In genomic region chr5:143031781-143032724, GRCh38 we compare ENCODE assay signal across 23 cellular contexts.
A peak's percentile ranks its signal among the peaks of the same experiment; 100 is the strongest.
DNase-seq lines count a peak whose midpoint lies in the region; ATAC-seq and TF ChIP-seq lines count a peak whose summit lies in the region.
"Had no signal": no experiment of that assay in that cellular context is flagged by ENCODE, and none has a peak within 500 bp of the region (broad histone marks: within the 10 kb centered on the region; RNA-seq: fewer than 3 reads in every experiment).

No MANE protein-coding gene starts in this region.

- ATAC-seq in activated naive CD8-positive, alpha-beta T cell treated with anti-CD3 and anti-CD28 coated beads, Interleukin-2, amount 50 U/mL, for 24 hours: no peak
- no peak for ATAC-seq in upper lobe of left lung (ENCODE audit: low FRiP score in 2 of 2)
- no peak for ATAC-seq in activated CD4-positive, alpha-beta T cell treated with anti-CD3 and anti-CD28 coated beads for 36 hours
- ATAC-seq: effector memory CD8-positive, alpha-beta T cell had no signal

- no peaks in the 10 kb centered on the region for H3K9me2 ChIP-seq in Karpas-422 (replicated peaks; ENCODE audit: insufficient read depth, low read length)

- no peaks in the 10 kb centered on the region for H3K79me2 ChIP-seq in Karpas-422 (ENCODE audit: low read length)
- H3K79me2 ChIP-seq: parathyroid adenoma had no signal

- H4K20me1 ChIP-seq in Karpas-422 (ENCODE audit: insufficient read depth, low read depth, low read length): no peaks in the 10 kb centered on the region

- no peaks in the 10 kb centered on the region for H3K9me3 Mint-ChIP-seq in activated naive CD8-positive, alpha-beta T cell treated with anti-CD3 and anti-CD28 coated beads, Interleukin-2, amount 50 U/mL, for 24 hours
- H3K9me3 Mint-ChIP-seq in activated CD4-positive, alpha-beta memory T cell treated with anti-CD3 and anti-CD28 coated beads for 36 hours: no peaks in the 10 kb centered on the region
- no peaks in the 10 kb centered on the region for H3K9me3 Mint-ChIP-seq in activated CD4-positive, alpha-beta T cell treated with anti-CD3 and anti-CD28 coated beads for 36 hours (ENCODE audit: low read depth)
- H3K9me3 Mint-ChIP-seq: effector memory CD8-positive, alpha-beta T cell had no signal

- no peaks in the 10 kb centered on the region for H3K36me3 ChIP-seq in Karpas-422 (ENCODE audit: insufficient read depth, low read length)
- peaks cover 52% of the 10 kb centered on the region for H3K36me3 ChIP-seq in neutrophil
- no peaks in the 10 kb centered on the region for H3K36me3 ChIP-seq in upper lobe of left lung

- H3K4me3 ChIP-seq in Karpas-422 (ENCODE audit: low read length) (no peak overlapping the region), neutrophil (ENCODE audit: low read depth in 1 of 2, low read length in 1 of 2) (no peak overlapping the region), upper lobe of left lung (no peak overlapping the region)
- H3K4me3 ChIP-seq: SK-N-MC, spleen had no signal

- H3K27me3 Mint-ChIP-seq in activated naive CD8-positive, alpha-beta T cell treated with anti-CD3 and anti-CD28 coated beads, Interleukin-2, amount 50 U/mL, for 24 hours: no peaks in the 10 kb centered on the region
- H3K27me3 Mint-ChIP-seq in activated CD4-positive, alpha-beta memory T cell treated with anti-CD3 and anti-CD28 coated beads for 36 hours: no peaks in the 10 kb centered on the region
- no peaks in the 10 kb centered on the region for H3K27me3 Mint-ChIP-seq in activated CD4-positive, alpha-beta T cell treated with anti-CD3 and anti-CD28 coated beads for 36 hours
- H3K27me3 Mint-ChIP-seq: effector memory CD8-positive, alpha-beta T cell had no signal

- intact Hi-C loops in activated CD4-positive, alpha-beta memory T cell treated with anti-CD3 and anti-CD28 coated beads for 36 hours (cut with micrococcal nuclease): loop anchor here (2.0 to 5.0 kb wide), 2 partner anchors 35 to 151 kb away; no protein-coding TSS in a partner anchor
- intact Hi-C loops in activated CD4-positive, alpha-beta T cell treated with anti-CD3 and anti-CD28 coated beads for 36 hours (cut with DNase I, micrococcal nuclease): no loop called here

- H3K36me3 Mint-ChIP-seq in activated naive CD8-positive, alpha-beta T cell treated with anti-CD3 and anti-CD28 coated beads, Interleukin-2, amount 50 U/mL, for 24 hours (ENCODE audit: low read depth): peaks cover 16% of the 10 kb centered on the region
- H3K36me3 Mint-ChIP-seq in activated CD4-positive, alpha-beta memory T cell treated with anti-CD3 and anti-CD28 coated beads for 36 hours: no peaks in the 10 kb centered on the region
- no peaks in the 10 kb centered on the region for H3K36me3 Mint-ChIP-seq in activated CD4-positive, alpha-beta T cell treated with anti-CD3 and anti-CD28 coated beads for 36 hours (ENCODE audit: low read depth)

- H3K27me3 ChIP-seq in Karpas-422 (ENCODE audit: low read length) (no peaks in the 10 kb centered on the region), neutrophil (no peaks in the 10 kb centered on the region), upper lobe of left lung (no peaks in the 10 kb centered on the region)
- H3K27me3 ChIP-seq: spleen had no signal

- H2AFZ ChIP-seq in Karpas-422 (ENCODE audit: low read length): peak overlapping the region; percentile 61; the same call in 1 of the 2 replicates
- H2AFZ ChIP-seq: parathyroid adenoma had no signal

- peaks cover 91% of the 10 kb centered on the region for H3K4me1 Mint-ChIP-seq in activated naive CD8-positive, alpha-beta T cell treated with anti-CD3 and anti-CD28 coated beads, Interleukin-2, amount 50 U/mL, for 24 hours
- H3K4me1 Mint-ChIP-seq in activated CD4-positive, alpha-beta memory T cell treated with anti-CD3 and anti-CD28 coated beads for 36 hours (ENCODE audit: low read depth): peaks cover 45% of the 10 kb centered on the region
- H3K4me1 Mint-ChIP-seq in activated CD4-positive, alpha-beta T cell treated with anti-CD3 and anti-CD28 coated beads for 36 hours: peaks cover 49% of the 10 kb centered on the region

- POLR2A ChIA-PET in activated CD4-positive, alpha-beta memory T cell treated with anti-CD3 and anti-CD28 coated beads for 36 hours (lab: Charles Lee): interaction anchor here (0.7 to 0.9 kb wide), 2 partner anchors 12 to 21 kb away, joined by 3 to 4 read pairs; no protein-coding TSS in a partner anchor
- POLR2A ChIA-PET in activated CD4-positive, alpha-beta T cell treated with anti-CD3 and anti-CD28 coated beads for 36 hours (lab: Charles Lee): no interaction called here

- H3K4me3 Mint-ChIP-seq in activated naive CD8-positive, alpha-beta T cell treated with anti-CD3 and anti-CD28 coated beads, Interleukin-2, amount 50 U/mL, for 24 hours: no peak overlapping the region
- no peak overlapping the region for H3K4me3 Mint-ChIP-seq in activated CD4-positive, alpha-beta memory T cell treated with anti-CD3 and anti-CD28 coated beads for 36 hours
- H3K4me3 Mint-ChIP-seq in activated CD4-positive, alpha-beta T cell treated with anti-CD3 and anti-CD28 coated beads for 36 hours: no peak overlapping the region

- no peaks in the 10 kb centered on the region for H3K9me3 ChIP-seq in Karpas-422 (ENCODE audit: low read length)
- no peaks in the 10 kb centered on the region for H3K9me3 ChIP-seq in neutrophil
- H3K9me3 ChIP-seq in upper lobe of left lung: no peaks in the 10 kb centered on the region
- H3K9me3 ChIP-seq: spleen had no signal

- no peak for TF ChIP-seq POLR2A in upper lobe of left lung (IDR thresholded peaks at IDR 0.05)

- CTCF ChIA-PET in activated CD4-positive, alpha-beta memory T cell treated with anti-CD3 and anti-CD28 coated beads for 36 hours (lab: Charles Lee): no interaction called here
- CTCF ChIA-PET in activated CD4-positive, alpha-beta T cell treated with anti-CD3 and anti-CD28 coated beads for 36 hours (lab: Charles Lee): interaction anchor here (0.7 kb wide), 1 partner anchor 96 kb away, joined by 4 read pairs; no protein-coding TSS in a partner anchor

- no peak for TF ChIP-seq EP300 in upper lobe of left lung (IDR thresholded peaks at IDR 0.05)

- H3K27ac Mint-ChIP-seq in activated naive CD8-positive, alpha-beta T cell treated with anti-CD3 and anti-CD28 coated beads, Interleukin-2, amount 50 U/mL, for 24 hours: peak overlapping the region; percentile 87
- no peak overlapping the region for H3K27ac Mint-ChIP-seq in activated CD4-positive, alpha-beta memory T cell treated with anti-CD3 and anti-CD28 coated beads for 36 hours
- no peak overlapping the region for H3K27ac Mint-ChIP-seq in activated CD4-positive, alpha-beta T cell treated with anti-CD3 and anti-CD28 coated beads for 36 hours

- peaks cover 38% of the 10 kb centered on the region for H3K4me1 ChIP-seq in Karpas-422 (ENCODE audit: low read length)
- peaks cover 5 to 7% of the 10 kb centered on the region in 2 experiments for H3K4me1 ChIP-seq in neutrophil (ENCODE audit: control insufficient read depth in 1 of 2, insufficient read depth in 1 of 2, low read depth in 1 of 2, low read length in 1 of 2)
- peaks cover 4 to 9% (median 5%) of the 10 kb centered on the region in 4 donors for H3K4me1 ChIP-seq in upper lobe of left lung
- H3K4me1 ChIP-seq: parathyroid adenoma had no signal

- TF ChIP-seq CTCF in neutrophil (IDR thresholded peaks at IDR 0.05) (no peak), upper lobe of left lung (IDR thresholded peaks at IDR 0.05) (no peak)

- no peak overlapping the region for H3K9ac ChIP-seq in Karpas-422 (ENCODE audit: low read length)
- H3K9ac ChIP-seq: parathyroid adenoma had no signal

- 93 to 97% methylated on average over 13 of the region's 13 CpGs for WGBS in upper lobe of left lung, 2 donors

- H3K27ac ChIP-seq in Karpas-422 (ENCODE audit: low read length): no peak overlapping the region
- peak overlapping the region; percentile 33 for H3K27ac ChIP-seq in neutrophil
- no peak overlapping the region for H3K27ac ChIP-seq in upper lobe of left lung
- H3K27ac ChIP-seq: 22Rv1, parathyroid adenoma, SK-N-MC, spleen had no signal

- H3K4me2 ChIP-seq in Karpas-422 (ENCODE audit: low read depth, low read length, poor library complexity, severe bottlenecking): no peak overlapping the region

- DNase-seq in DMS 273 (lab: John Stamatoyannopoulos, UW; ENCODE audit: unreplicated experiment) (peak; percentile 76), DMS 273 treated with DMSO at 0.1 percent for 48 hours (lab: John Stamatoyannopoulos, UW) (no peak), Karpas-422 (no peak), upper lobe of left lung (no peak)
- no peak for DNase-seq in activated naive CD8-positive, alpha-beta T cell treated with anti-CD3 and anti-CD28 coated beads, Interleukin-2, amount 50 U/mL, for 24 hours
- no peak for DNase-seq in activated CD4-positive, alpha-beta memory T cell treated with anti-CD3 and anti-CD28 coated beads for 36 hours
- DNase-seq in activated CD4-positive, alpha-beta T cell treated with anti-CD3 and anti-CD28 coated beads for 36 hours: no peak
- DNase-seq: activated CD4-positive, alpha-beta T cell treated with anti-CD3 and anti-CD28 coated beads for 1 hour; activated CD8-positive, alpha-beta memory T cell treated with anti-CD3 and anti-CD28 coated beads, Interleukin-2, amount 50 U/mL, for 4 hours; anterior cingulate cortex; DMS153; effector memory CD8-positive, alpha-beta T cell; hippocampal formation; kidney; mammary epithelial cell; NCI-H187; NCI-H510A; spleen; T-helper 9 cell had no signal
